11 cellular contexts compared by ENCODE assay signal in genomic region chr1:221678014-221678413, GRCh38.
"Had no signal": no experiment of that assay in that cellular context is flagged by ENCODE, and none has a peak within 500 bp of the region (broad histone marks: within the 10 kb centered on the region; RNA-seq: fewer than 3 reads in every experiment).

No MANE protein-coding gene starts in this region.

- H3K4me2 ChIP-seq: GM23338 had no signal

- ATAC-seq: GM23338, HCT116 had no signal

- H3K36me3 ChIP-seq: HAP-1 had no signal

- DNase-seq: GM23248, GOT3, H7, H9, HCEC 1CT, HFFc6 had no signal

- H3K4me1 ChIP-seq: HAP-1 had no signal

- H2AFZ ChIP-seq: GM23248, GM23338 had no signal

- H3K9ac ChIP-seq: GM23248 had no signal

- H3K27ac ChIP-seq: GM23248 had no signal

- H3K4me3 ChIP-seq: GM23248, GM23338, HAP-1 had no signal

- FAIRE-seq: H1, H54 had no signal

- H3K9me3 ChIP-seq: HAP-1 had no signal
